In the genomic region with DNA sequence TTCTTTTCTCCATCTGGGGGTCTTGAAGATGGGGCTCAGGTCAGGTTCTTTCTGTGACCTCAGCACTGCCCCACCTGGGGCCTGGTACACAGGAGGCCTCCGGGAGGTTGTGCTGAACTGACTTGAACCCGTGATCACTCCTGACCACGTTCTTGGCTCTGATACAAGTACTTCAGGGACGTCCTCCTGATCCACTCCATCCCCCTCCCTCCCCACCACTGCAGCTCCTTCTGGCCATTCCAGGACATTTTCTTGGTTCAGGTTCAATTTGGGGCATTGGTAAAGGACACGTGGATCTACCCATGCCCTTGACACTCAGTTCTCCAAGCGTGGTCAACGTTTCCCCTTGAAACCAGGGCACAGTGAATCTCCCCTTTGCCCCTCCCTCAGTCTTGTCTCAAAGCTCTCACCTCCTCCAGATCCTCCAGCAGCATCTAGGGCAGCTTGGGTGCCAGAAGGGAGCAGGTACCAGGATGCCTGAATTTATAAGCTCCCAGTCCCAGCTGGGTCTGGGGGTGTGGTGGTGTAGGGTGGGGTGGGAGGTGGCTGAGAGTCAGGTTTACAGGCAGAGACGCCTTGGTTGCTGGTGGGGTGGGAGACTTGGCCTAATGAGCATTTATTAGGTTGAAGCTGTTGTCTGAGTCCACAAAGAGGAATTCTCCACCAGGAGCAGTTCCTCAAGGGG, we compare ENCODE assay signal across 27 cellular contexts. TPM values are rescaled to one million over a fixed set of nuclear protein-coding genes. Genes with fewer than 3 reads are reported as not detected.
DNase-seq lines count a peak whose midpoint lies in the region; ATAC-seq and TF ChIP-seq lines count a peak whose summit lies in the region.
"Had no signal": no experiment of that assay in that cellular context is flagged by ENCODE, and none has a peak within 500 bp of the region (broad histone marks: within the 10 kb centered on the region; RNA-seq: fewer than 3 reads in every experiment).

A gene with protein sequence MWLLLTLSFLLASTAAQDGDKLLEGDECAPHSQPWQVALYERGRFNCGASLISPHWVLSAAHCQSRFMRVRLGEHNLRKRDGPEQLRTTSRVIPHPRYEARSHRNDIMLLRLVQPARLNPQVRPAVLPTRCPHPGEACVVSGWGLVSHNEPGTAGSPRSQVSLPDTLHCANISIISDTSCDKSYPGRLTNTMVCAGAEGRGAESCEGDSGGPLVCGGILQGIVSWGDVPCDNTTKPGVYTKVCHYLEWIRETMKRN (minus strand): TSS at position 458 of the 685 bp plus-strand sequence. CDS start 2,082 bp downstream, outside the sequence.

- intact Hi-C loops in adrenal gland (cut with DNase I): no loop called here
- intact Hi-C loops in spleen (cut with DNase I; ENCODE audit: low total_unique reads): no loop called here

- H3K27ac Mint-ChIP-seq in nephron: no peak within 1 kb of the TSS
- H3K27ac Mint-ChIP-seq: HFFc6 had no signal

- H3K36me3 ChIP-seq in adrenal gland (replicated peaks in 1 of 2): no peaks in the 10 kb centered on the region
- H3K36me3 ChIP-seq in spleen: no peaks in the 10 kb centered on the region
- no peaks in the 10 kb centered on the region for H3K36me3 ChIP-seq in H7 (replicated peaks; ENCODE audit: control insufficient read depth, insufficient read depth, low read length)
- H3K36me3 ChIP-seq: BLaER1 treated with 17β-estradiol and CSF1 and Interleukin-3, amounts not matched to agents 10 nM and 100 nM; MG63 had no signal

- H3K9me3 ChIP-seq in adrenal gland (replicated peaks in 1 of 3) (no peaks in the 10 kb centered on the region), spleen (no peaks in the 10 kb centered on the region)
- H3K9me3 ChIP-seq: A549; BLaER1 treated with 17β-estradiol and CSF1 and Interleukin-3, amounts not matched to agents 10 nM and 100 nM; Caco-2; MG63 had no signal

- H3K27ac ChIP-seq in C4-2B (0 out of 2 replicates have a peak within 1 kb of the TSS, but pooled peaks have one; percentile 7), adrenal gland (peak within 1 kb of the TSS in 1 of 5 donors; percentile 32), spleen (no peak within 1 kb of the TSS)
- H3K27ac ChIP-seq: A549; BLaER1 treated with 17β-estradiol and CSF1 and Interleukin-3, amounts not matched to agents 10 nM and 100 nM; RWPE1 had no signal

- DNase-seq in adrenal gland: peak in 5 of 7 donors; percentile 35 to 55 (median 48)
- DNase-seq in spleen: peak; percentile 36
- DNase-seq in GM10266 (ENCODE audit: extremely low spot score): no peak
- DNase-seq in H7: no peak
- DNase-seq: AML-193; Caco-2; CD4-positive, alpha-beta memory T cell; EL; GDM1; H9; HFFc6; KBM-7; MG63; NCI-H1105 treated with DMSO at 0.1 percent for 48 hours; NCI-H146; NCI-H2029; NCI-H69; SHP77 had no signal

- H3K36me3 Mint-ChIP-seq in nephron (ENCODE audit: low read depth): no peaks in the 10 kb centered on the region

- no peak for ATAC-seq in HG02763 (IDR thresholded peaks at IDR 0.05; ENCODE audit: unreplicated experiment)
- ATAC-seq in GM18867 (IDR thresholded peaks at IDR 0.05; ENCODE audit: unreplicated experiment): no peak
- ATAC-seq: A549 had no signal

- no peaks in the 10 kb centered on the region for H3K4me1 Mint-ChIP-seq in nephron

- WGBS in adrenal gland, 4 donors: 43 to 54% (median 47%) methylated on average over 8 of the region's 8 CpGs
- 50 to 73% (median 64%) methylated on average over 8 of the region's 8 CpGs for WGBS in spleen, 5 donors

- H3K4me3 Mint-ChIP-seq in nephron: peak within 1 kb of the TSS in 2 of 3 experiments; percentile 32 to 49
- H3K4me3 Mint-ChIP-seq: H9, HFFc6 had no signal

- TF ChIP-seq CTCF in C4-2B (conservative IDR thresholded peaks at IDR 0.05) (no peak), adrenal gland (IDR thresholded peaks at IDR 0.05) (no peak), nephron (IDR thresholded peaks at IDR 0.05; ENCODE audit: unreplicated experiment in 3 of 3) (no peak), spleen (IDR thresholded peaks at IDR 0.05 in 8 of 11, conservative IDR thresholded peaks at IDR 0.05 in 3 of 11) (no peak), GM10266 (IDR thresholded peaks at IDR 0.05; ENCODE audit: control insufficient read depth, insufficient read depth, low read depth, missing control alignments) (no peak)

- peaks cover 6 to 16% of the 10 kb centered on the region in 2 donors for H3K4me1 ChIP-seq in adrenal gland (replicated peaks in 1 of 2)
- H3K4me1 ChIP-seq in spleen: peaks cover 0 to 17% (median 10%) of the 10 kb centered on the region in 6 donors

- TF ChIP-seq POLR2A in adrenal gland (IDR thresholded peaks at IDR 0.05) (no peak), spleen (IDR thresholded peaks at IDR 0.05) (no peak)

- H3K27me3 ChIP-seq in adrenal gland (no peaks in the 10 kb centered on the region), spleen (replicated peaks in 1 of 7) (peaks cover 0 to 87% (median 14%) of the 10 kb centered on the region in 7 donors), H7 (ENCODE audit: control insufficient read depth, insufficient read depth, low read length) (peaks cover 22% of the 10 kb centered on the region)

- H3K27me3 Mint-ChIP-seq in nephron (ENCODE audit: low read depth): peaks cover 41% of the 10 kb centered on the region

- no peak within 1 kb of the TSS for H3K4me3 ChIP-seq in adrenal gland
- H3K4me3 ChIP-seq in spleen: no peak within 1 kb of the TSS
- H3K4me3 ChIP-seq in H7 (ENCODE audit: insufficient read depth, low read depth, low read length): no peak within 1 kb of the TSS
- H3K4me3 ChIP-seq: A549, MG63 had no signal

- H3K9me3 Mint-ChIP-seq in nephron: no peaks in the 10 kb centered on the region
- H3K9me3 Mint-ChIP-seq: CD4-positive, alpha-beta memory T cell; H9; HFFc6 had no signal

RNA-seq across cellular contexts. Expression of the gene that starts here (rescaled TPM):
- total RNA-seq in adrenal gland: 1 to 10 TPM in 4 of 8 donors, under 1 TPM in 2, not detected in 2; 0.32 to 5.1 (median 1.3) TPM
- 1 to 10 TPM in 1 of 3 donors, under 1 TPM in 2; 0.15 to 1.7 (median 0.34) TPM for polyA plus RNA-seq in adrenal gland
- total RNA-seq in spleen: not detected
- under 1 TPM in 2 of 3 donors, not detected in 1; 0.07 to 0.13 TPM for polyA plus RNA-seq in spleen
- total RNA-seq in H7 (2014; rRNA removed; shearing (Covaris generic)): not detected in 2 replicates
- total RNA-seq: Caco-2; CD4-positive, alpha-beta memory T cell; H9; HFFc6; NCI-H460; SK-MEL-5 had no signal
- polyA plus RNA-seq: A549; CD4-positive, alpha-beta memory T cell had no signal

Comparison
In these comparisons a context has a peak if more than half of its experiments do, and no peak if none do; other contexts are left out.
1. Peak in DNase-seq in spleen; RNA of the gene not detected or under 1 TPM.
2. DNase-seq: peak in adrenal gland (5 of 7); none in GM10266 (single experiment) and H7 (single experiment).